8 cellular contexts compared by ENCODE assay signal in the genomic region with DNA sequence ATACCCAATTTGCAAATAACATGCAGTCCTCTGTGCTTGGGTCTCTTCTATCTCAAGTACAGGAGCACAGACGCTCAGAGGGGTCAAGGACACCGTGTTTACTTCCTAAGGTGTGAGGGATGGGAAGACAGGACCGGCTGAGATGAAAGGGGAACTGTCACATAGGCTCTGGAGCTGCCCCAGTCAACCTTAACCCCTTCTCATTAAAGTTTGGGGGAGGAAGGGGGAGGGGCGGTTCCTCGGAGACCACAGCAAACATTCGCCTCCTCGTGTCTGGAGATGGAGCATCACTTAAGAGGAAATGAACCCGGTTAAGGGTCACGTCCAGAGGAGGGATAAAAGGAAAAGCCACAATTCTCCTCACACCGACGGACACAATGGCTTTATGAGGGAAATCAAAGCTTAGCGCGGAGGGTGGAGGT. TPM values are rescaled to one million over a fixed set of nuclear protein-coding genes. Genes with fewer than 3 reads are reported as not detected.
DNase-seq lines count a peak whose midpoint lies in the region; ATAC-seq, FAIRE-seq and TF ChIP-seq lines count a peak whose summit lies in the region.

No MANE protein-coding gene starts in this region.

- TF ChIP-seq EP300 in H1 (IDR thresholded peaks at IDR 0.05; ENCODE audit: borderline replicate concordance in 1 of 2, low read depth in 2 of 2, low read length in 2 of 2): no peak

- peak overlapping the region; percentile 77 to 95 for H3K4me2 ChIP-seq in H1 (ENCODE audit: insufficient read depth in 1 of 2, low read depth in 2 of 2, low read length in 2 of 2)

- H4K5ac ChIP-seq in H1 (ENCODE audit: insufficient read length, low read depth, low read length): no peak overlapping the region

- no peak overlapping the region for H3K18ac ChIP-seq in H1 (ENCODE audit: extremely low read depth, low read length)

- H3K27me3 ChIP-seq in NT2/D1 (ENCODE audit: insufficient read depth, insufficient read length): peaks cover 40% of the 10 kb centered on the region
- H3K27me3 ChIP-seq in H1 (replicated peaks in 1 of 4; ENCODE audit: control insufficient read depth in 3 of 4, extremely low read depth in 1 of 4, insufficient read depth in 3 of 4, low read length in 3 of 4): peaks cover 4 to 38% (median 31%) of the 10 kb centered on the region in 4 experiments; a peak in 6 of 7 replicates

- no peak overlapping the region for H2BK5ac ChIP-seq in H1 (ENCODE audit: low read depth, low read length)

- no peak for DNase-seq in CD14-positive monocyte (ENCODE audit: low spot score)
- no peak for DNase-seq in NT2/D1 (ENCODE audit: low read depth, low spot score)
- peak in 1 of 2 experiments; percentile 64 for DNase-seq in H1 (ENCODE audit: low read depth in 1 of 2, low spot score in 2 of 2)
- DNase-seq in naive thymus-derived CD8-positive, alpha-beta T cell: no peak
- DNase-seq in DMS79 treated with DMSO at 0.1 percent for 48 hours (lab: John Stamatoyannopoulos, UW): no peak

- H3K79me2 ChIP-seq in H1 (ENCODE audit: control insufficient read depth in 1 of 2, insufficient read depth in 2 of 2, low read length in 2 of 2): no peaks in the 10 kb centered on the region

- H2AFZ ChIP-seq in H1 (ENCODE audit: low read length): no peak overlapping the region

- peak; percentile 36 for FAIRE-seq in H1 (lab: Jason Lieb, UNC)

- H3K23me2 ChIP-seq in H1 (ENCODE audit: low read depth, low read length): peaks cover 15% of the 10 kb centered on the region

- H3K27me3 Mint-ChIP-seq in CD14-positive monocyte (ENCODE audit: low read depth in 3 of 3): peaks cover 35 to 50% (median 35%) of the 10 kb centered on the region in 3 donors
- H3K27me3 Mint-ChIP-seq in naive thymus-derived CD8-positive, alpha-beta T cell: peaks cover 22 to 52% (median 43%) of the 10 kb centered on the region in 5 donors

- H3K79me1 ChIP-seq in H1 (ENCODE audit: low read depth, low read length): no peaks in the 10 kb centered on the region

- TF ChIP-seq CTCF in CD14-positive monocyte (IDR thresholded peaks at IDR 0.05): no peak
- TF ChIP-seq CTCF in H1 (IDR thresholded peaks at IDR 0.05; ENCODE audit: control extremely low read depth in 1 of 3, insufficient read depth in 1 of 3, low read depth in 1 of 3, low read length in 3 of 3): peak in 2 of 3 experiments; percentile 3 to 10; a peak in 1 of 4 replicates

- no peak overlapping the region for H3K27ac ChIP-seq in H1 (ENCODE audit: low read depth, low read length)

- H3K27ac Mint-ChIP-seq in CD14-positive monocyte: no peak overlapping the region
- H3K27ac Mint-ChIP-seq in naive thymus-derived CD8-positive, alpha-beta T cell: peak overlapping the region in 4 of 10 donors; percentile 34 to 60 (median 48)

- peaks cover 0 to 11% of the 10 kb centered on the region in 2 donors for H3K36me3 Mint-ChIP-seq in CD14-positive monocyte
- H3K36me3 Mint-ChIP-seq in naive thymus-derived CD8-positive, alpha-beta T cell: peaks cover 0 to 5% (median 3%) of the 10 kb centered on the region in 3 donors

- no peak overlapping the region for H2BK120ac ChIP-seq in H1 (replicated peaks; ENCODE audit: low read depth, low read length)

- H3K9me3 Mint-ChIP-seq in CD14-positive monocyte: peaks cover 0 to 9% (median 3%) of the 10 kb centered on the region in 7 donors
- H3K9me3 Mint-ChIP-seq in naive thymus-derived CD8-positive, alpha-beta T cell: no peaks in the 10 kb centered on the region

- peak overlapping the region; percentile 56 for H3K9ac ChIP-seq in NT2/D1 (ENCODE audit: insufficient read length, low read depth)
- H3K9ac ChIP-seq in H1 (replicated peaks in 1 of 4; ENCODE audit: extremely low read depth in 1 of 4, low read depth in 3 of 4, low read length in 3 of 4): no peak overlapping the region

- H4K91ac ChIP-seq in H1 (replicated peaks; ENCODE audit: insufficient read length, low read length): no peak overlapping the region

- H3K4me1 Mint-ChIP-seq in CD14-positive monocyte: peaks cover 45% of the 10 kb centered on the region
- H3K4me1 Mint-ChIP-seq in naive thymus-derived CD8-positive, alpha-beta T cell: peaks cover 7 to 27% (median 19%) of the 10 kb centered on the region in 4 donors

- no peak overlapping the region for H3K56ac ChIP-seq in H1 (replicated peaks; ENCODE audit: insufficient read length, low read depth, low read length)

- ATAC-seq in naive thymus-derived CD8-positive, alpha-beta T cell: peak in 1 of 2 donors; percentile 8
- ATAC-seq in HG02588 (IDR thresholded peaks at IDR 0.05; ENCODE audit: unreplicated experiment) (no peak), HG03108 (IDR thresholded peaks at IDR 0.05; ENCODE audit: unreplicated experiment) (no peak)
- no peak for ATAC-seq in activated CD4-positive, CD25-positive, alpha-beta regulatory T cell treated with anti-CD3 and anti-CD28 coated beads, Interleukin-2, amount 50 U/mL, for 24 hours

- no peak overlapping the region for H2BK12ac ChIP-seq in H1 (ENCODE audit: low read depth, low read length)

- H3K4me3 ChIP-seq in NT2/D1 (ENCODE audit: insufficient read length, low read depth) (peak overlapping the region; percentile 63), H1 (ENCODE audit: extremely low read depth in 1 of 4, insufficient read depth in 2 of 4, low read depth in 3 of 4, low read length in 4 of 4) (peak overlapping the region; percentile 61 to 91 (median 72))

- no peak overlapping the region for H4K8ac ChIP-seq in H1 (ENCODE audit: extremely low read depth, insufficient read depth, low read length)

- H2AK5ac ChIP-seq in H1 (ENCODE audit: low read depth, low read length): no peak overlapping the region; the same call in 1 of the 2 replicates

- H3K36me3 ChIP-seq in NT2/D1 (ENCODE audit: insufficient read depth, insufficient read length, low read length) (peaks cover 4% of the 10 kb centered on the region), H1 (ENCODE audit: control insufficient read depth in 2 of 4, insufficient read depth in 4 of 4, low read length in 3 of 4) (no peaks in the 10 kb centered on the region)

- H3K4me3 Mint-ChIP-seq in CD14-positive monocyte: peak overlapping the region; percentile 68 to 89
- H3K4me3 Mint-ChIP-seq in naive thymus-derived CD8-positive, alpha-beta T cell: peak overlapping the region; percentile 67 to 86 (median 82)

- POLR2A ChIA-PET in H1 (lab: Charles Lee; ENCODE audit: partially characterized antibody): interaction anchor here (0.7 to 1.7 kb wide), 7 partner anchors 8 to 142 kb away, joined by 3 to 8 read pairs (median 4); no protein-coding TSS in a partner anchor
- POLR2A ChIA-PET in naive thymus-derived CD8-positive, alpha-beta T cell (lab: Charles Lee): interaction anchor here (0.8 kb wide), 1 partner anchor 135 kb away, joined by 6 read pairs; no protein-coding TSS in a partner anchor

- no peak for TF ChIP-seq POLR2A in H1 (IDR thresholded peaks at IDR 0.05; ENCODE audit: control extremely low read depth in 1 of 2, low read depth in 2 of 2, low read length in 2 of 2)

- H3K23ac ChIP-seq in H1 (ENCODE audit: insufficient read length): no peak overlapping the region

- H3K9me3 ChIP-seq in NT2/D1 (ENCODE audit: insufficient read depth, low read length) (no peaks in the 10 kb centered on the region), H1 (ENCODE audit: insufficient read depth in 2 of 2, low read depth in 1 of 2, low read length in 1 of 2) (no peaks in the 10 kb centered on the region)

- H3K4me1 ChIP-seq in NT2/D1 (ENCODE audit: insufficient read depth, insufficient read length): peaks cover 4% of the 10 kb centered on the region
- H3K4me1 ChIP-seq in H1 (replicated peaks in 1 of 4; ENCODE audit: control insufficient read depth in 3 of 4, insufficient read depth in 4 of 4, low read length in 3 of 4): peaks cover 5 to 12% (median 6%) of the 10 kb centered on the region in 4 experiments

- intact Hi-C loops in CD14-positive monocyte (cut with micrococcal nuclease): no loop called here

- H4K20me1 ChIP-seq in H1 (replicated peaks in 1 of 2; ENCODE audit: control insufficient read depth in 1 of 2, insufficient read depth in 2 of 2, low read length in 2 of 2): no peaks in the 10 kb centered on the region

- 4% methylated on average over 9 of the region's 13 CpGs; no CpG with 5 or more reads in 1 of the 2 experiments for WGBS in H1 (ENCODE audit: extremely low coverage in 1 of 2, insufficient coverage in 1 of 2, insufficient read length in 1 of 2, insufficient replicate concordance in 2 of 2, low coverage in 1 of 2, low lambda C conversion rate in 2 of 2, missing lambda C conversion rate in 1 of 2), 2 experiments

- no peak overlapping the region for H3K4ac ChIP-seq in H1 (replicated peaks; ENCODE audit: insufficient read length, low read depth, low read length)

- CTCF ChIA-PET in H1 (lab: Charles Lee; ENCODE audit: partially characterized antibody): interaction anchor here (0.7 to 9.8 kb wide), 35 partner anchors 11 to 261 kb away, joined by 3 to 199 read pairs (median 6); no protein-coding TSS in a partner anchor

- H2BK20ac ChIP-seq in H1 (ENCODE audit: low read length): no peak overlapping the region

- no peak overlapping the region for H2BK15ac ChIP-seq in H1 (ENCODE audit: low read length)

- TF ChIP-seq RAD21 in H1 (IDR thresholded peaks at IDR 0.05 in 1 of 2, conservative IDR thresholded peaks at IDR 0.05 in 1 of 2; ENCODE audit: low read depth in 2 of 2, low read length in 2 of 2): peak; percentile 16 to 34; a peak in 2 of 4 replicates

- no peak overlapping the region for H3K14ac ChIP-seq in H1 (ENCODE audit: insufficient read length)

TF ChIP-seq in H1, 55 proteins besides CTCF, POLR2A, EP300 and RAD21 (continues in another document):
- TF ChIP-seq JUND (IDR thresholded peaks at IDR 0.05; ENCODE audit: low read length) (no peak), SRF (IDR thresholded peaks at IDR 0.05; ENCODE audit: low read depth, low read length) (no peak), SIN3A (conservative IDR thresholded peaks at IDR 0.05 in 1 of 2, IDR thresholded peaks at IDR 0.05 in 1 of 2; ENCODE audit: low read depth in 1 of 2, low read length in 2 of 2) (0 out of 4 replicates have a peak, but pooled peaks of 1 of the 2 experiments have one; percentile 14), CHD2 (IDR thresholded peaks at IDR 0.05; ENCODE audit: low read length) (no peak), SAP30 (IDR thresholded peaks at IDR 0.05; ENCODE audit: insufficient read depth, insufficient replicate concordance, low read length) (no peak)

RNA-seq across cellular contexts. Expression of a gene that starts 1.1 kb away (rescaled TPM):
- polyA plus RNA-seq in CD14-positive monocyte (under 1 TPM; 0.01 to 0.05 TPM), H1 (2011; rRNA removed) (5.4 and 7.9 TPM in 2 replicates)
- 15.3 and 16.3 TPM in 2 replicates for total RNA-seq in H1 (2021; fragmentation: NEBNext Ultra II Directional; extraction: Animal tissue kit (Norgen Biotek cat#: 25700))
- 8.8 TPM for polyA plus RNA-seq in H1 (2011; cell fraction: cytosol; rRNA removed)
- 18.7 TPM for polyA plus RNA-seq in H1 (2011; cell fraction: nucleus; rRNA removed)
- 7.5 to 10.9 TPM (median 9.6 TPM) in 4 replicates for polyA plus RNA-seq in H1 (2012, experiment 1 of 2)
- polyA plus RNA-seq in H1 (2012, experiment 2 of 2): 5.7 TPM
- 6.2 TPM for polyA plus RNA-seq in H1 (2013, experiment 1 of 2)
- polyA plus RNA-seq in H1 (2013, experiment 2 of 2): 6.0 TPM
- 5.6 TPM in 2 replicates for polyA minus RNA-seq in H1 (2011; rRNA and poly(A)+ RNA removed)
- polyA minus RNA-seq in H1 (2011; cell fraction: cytosol; rRNA and poly(A)+ RNA removed): 7.1 TPM
- polyA minus RNA-seq in H1 (2011; cell fraction: nucleus; rRNA and poly(A)+ RNA removed): 4.9 TPM
- 10 to 100 TPM; 21.5 to 22.4 TPM for total RNA-seq in naive thymus-derived CD8-positive, alpha-beta T cell
- polyA plus RNA-seq in naive thymus-derived CD8-positive, alpha-beta T cell: under 1 TPM; 0.09 to 0.50 (median 0.29) TPM
